Comparison of ENCODE assay signal across 28 cellular contexts in genomic region chr6:78089551-78089950, GRCh38.
"Had no signal": no experiment of that assay in that cellular context is flagged by ENCODE, and none has a peak within 500 bp of the region (broad histone marks: within the 10 kb centered on the region; RNA-seq: fewer than 3 reads in every experiment).

No MANE protein-coding gene starts in this region.

- H3K4me3 Mint-ChIP-seq: activated CD4-positive, alpha-beta memory T cell treated with anti-CD3 and anti-CD28 coated beads for 36 hours; activated CD4-positive, alpha-beta T cell treated with anti-CD3 and anti-CD28 coated beads, Interleukin-2, amount 10 ng/mL, durations not matched to agents 7 days and 5 days; activated naive CD8-positive, alpha-beta T cell treated with anti-CD3 and anti-CD28 coated beads, Interleukin-2, amount 50 U/mL, for 24 hours; activated T-cell treated with anti-CD3 and anti-CD28 coated beads, Interleukin-2, amount 50 U/mL, for 4 hours; IgD-negative memory B cell; T-cell had no signal

- H3K27ac ChIP-seq: breast epithelium, SK-N-MC, VCaP had no signal

- H3K36me3 ChIP-seq: breast epithelium had no signal

- H3K27ac Mint-ChIP-seq: activated CD4-positive, alpha-beta memory T cell treated with anti-CD3 and anti-CD28 coated beads for 36 hours; activated CD4-positive, alpha-beta T cell treated with anti-CD3 and anti-CD28 coated beads, Interleukin-2, amount 10 ng/mL, durations not matched to agents 7 days and 5 days; activated naive CD8-positive, alpha-beta T cell treated with anti-CD3 and anti-CD28 coated beads, Interleukin-2, amount 50 U/mL, for 24 hours; IgD-negative memory B cell; T-cell had no signal

- H3K27me3 ChIP-seq: breast epithelium had no signal

- H3K27me3 Mint-ChIP-seq: activated CD4-positive, alpha-beta memory T cell treated with anti-CD3 and anti-CD28 coated beads for 36 hours; activated CD4-positive, alpha-beta T cell treated with anti-CD3 and anti-CD28 coated beads, Interleukin-2, amount 10 ng/mL, durations not matched to agents 7 days and 5 days; activated naive CD8-positive, alpha-beta T cell treated with anti-CD3 and anti-CD28 coated beads, Interleukin-2, amount 50 U/mL, for 24 hours; IgD-negative memory B cell; T-cell had no signal

- H3K9me3 ChIP-seq: breast epithelium had no signal

- ATAC-seq: activated naive CD4-positive, alpha-beta T cell treated with anti-CD3 and anti-CD28 coated beads, Interleukin-2, amount 50 U/mL, for 72 hours; activated naive CD8-positive, alpha-beta T cell treated with anti-CD3 and anti-CD28 coated beads, Interleukin-2, amount 50 U/mL, for 24 hours; activated T-cell treated with anti-CD3 and anti-CD28 coated beads, Interleukin-2, amount 50 U/mL, for 4 hours; Right ventricle myocardium inferior; T-cell had no signal

- H3K4me1 Mint-ChIP-seq: activated CD4-positive, alpha-beta T cell treated with anti-CD3 and anti-CD28 coated beads, Interleukin-2, amount 10 ng/mL, durations not matched to agents 7 days and 5 days; activated naive CD8-positive, alpha-beta T cell treated with anti-CD3 and anti-CD28 coated beads, Interleukin-2, amount 50 U/mL, for 24 hours; IgD-negative memory B cell; T-cell had no signal

- H3K36me3 Mint-ChIP-seq: activated CD4-positive, alpha-beta memory T cell treated with anti-CD3 and anti-CD28 coated beads for 36 hours; activated naive CD4-positive, alpha-beta T cell treated with anti-CD3 and anti-CD28 coated beads, Interleukin-2, amount 50 U/mL, for 72 hours; IgD-negative memory B cell; T-cell had no signal

- DNase-seq: activated CD4-positive, alpha-beta memory T cell treated with anti-CD3 and anti-CD28 coated beads for 36 hours; activated CD4-positive, alpha-beta T cell treated with anti-CD3 and anti-CD28 coated beads, Interleukin-2, amount 10 ng/mL, durations not matched to agents 7 days and 5 days; activated CD4-positive, CD25-positive, alpha-beta regulatory T cell; activated CD8-positive, alpha-beta memory T cell treated with anti-CD3 and anti-CD28 coated beads for 24 hours; activated effector memory CD4-positive, alpha-beta T cell treated with anti-CD3 and anti-CD28 coated beads, Interleukin-2, amount 50 U/mL, for 16 hours; activated naive CD4-positive, alpha-beta T cell treated with Interleukin-2 at 50 U/mL for 16 hours; activated naive CD8-positive, alpha-beta T cell treated with anti-CD3 and anti-CD28 coated beads, Interleukin-2, amount 50 U/mL, for 24 hours; activated T-cell treated with anti-CD3 and anti-CD28 coated beads, Interleukin-2, amount 50 U/mL, for 4 hours; amniotic stem cell; caudate nucleus; KG1; NCI-H1092; NCI-H1417; NCI-H2029; NCI-H2107; NCI-H2171 treated with DMSO at 0.1 percent for 48 hours; NCI-H226; NCI-H510A; NCI-H526 treated with DMSO at 0.1 percent for 48 hours; T-cell; T-helper 2 cell; T1000 had no signal

- H3K4me3 ChIP-seq: breast epithelium, SK-N-MC had no signal

- H3K4me1 ChIP-seq: breast epithelium had no signal
